ENCODE assay signal across 8 cellular contexts in genomic region chr3:9749333-9749662, GRCh38. TPM values are rescaled to one million over a fixed set of nuclear protein-coding genes. Genes with fewer than 3 reads are reported as not detected.
DNase-seq lines count a peak whose midpoint lies in the region; ATAC-seq and TF ChIP-seq lines count a peak whose summit lies in the region.

No MANE protein-coding gene starts in this region.

- peaks cover 31% of the 10 kb centered on the region for H3K4me1 Mint-ChIP-seq in CD14-positive monocyte

- H3K27me3 ChIP-seq in effector memory CD4-positive, alpha-beta T cell (replicated peaks; ENCODE audit: control insufficient read depth, insufficient read depth, low read length, poor library complexity, severe bottlenecking) = no peaks in the 10 kb centered on the region
- H3K27me3 ChIP-seq in neural cell (ENCODE audit: insufficient read depth, low read depth, low read length) = no peaks in the 10 kb centered on the region

- peaks cover 0 to 2% (median 0%) of the 10 kb centered on the region in 3 donors for H3K27me3 Mint-ChIP-seq in CD14-positive monocyte (ENCODE audit: low read depth in 3 of 3)

- no peak for TF ChIP-seq POLR2A in NB4 (IDR thresholded peaks at IDR 0.05; ENCODE audit: extremely low read depth, insufficient read length)

- no peaks in the 10 kb centered on the region for H3K9me2 ChIP-seq in neural cell (ENCODE audit: insufficient read depth, low read length)

- intact Hi-C loops in CD14-positive monocyte (cut with micrococcal nuclease) = loop anchor here in 1 of 2 donors (2.0 kb wide), 1 partner anchor 44 kb away; the partner anchor contains the start of genes ARPC4 and TADA3

- peak overlapping the region; percentile 80 for H3K9ac ChIP-seq in neural cell (ENCODE audit: low read length)

- peak overlapping the region; percentile 44 for H3K4me3 ChIP-seq in NB4 (ENCODE audit: low read depth, low read length)
- H3K4me3 ChIP-seq in effector memory CD4-positive, alpha-beta T cell (ENCODE audit: insufficient read depth, low read depth, low read length, poor library complexity, severe bottlenecking) = peak overlapping the region; percentile 67
- peak overlapping the region; percentile 89 for H3K4me3 ChIP-seq in neural cell (ENCODE audit: low read length)

- H3K4me3 Mint-ChIP-seq in CD14-positive monocyte = peak overlapping the region; percentile 90 to 98

- no peak for TF ChIP-seq RAD21 in neural cell (conservative IDR thresholded peaks at IDR 0.05)

- ATAC-seq in HG03039 (IDR thresholded peaks at IDR 0.05; ENCODE audit: unreplicated experiment) (no peak), HG02840 (IDR thresholded peaks at IDR 0.05; ENCODE audit: low FRiP score, unreplicated experiment) (no peak), HG02623 (IDR thresholded peaks at IDR 0.05; ENCODE audit: unreplicated experiment) (no peak)

- H3K4me1 ChIP-seq in effector memory CD4-positive, alpha-beta T cell (ENCODE audit: control insufficient read depth, insufficient read depth, low read length, poor library complexity, severe bottlenecking) = peaks cover 12% of the 10 kb centered on the region

- no peak for TF ChIP-seq EP300 in neural cell (conservative IDR thresholded peaks at IDR 0.05; ENCODE audit: poor library complexity, severe bottlenecking)

- TF ChIP-seq CTCF in CD14-positive monocyte (IDR thresholded peaks at IDR 0.05) = no peak
- TF ChIP-seq CTCF in NB4 (IDR thresholded peaks at IDR 0.05; ENCODE audit: low read depth, low read length) = no peak
- TF ChIP-seq CTCF in neural cell (IDR thresholded peaks at IDR 0.05; ENCODE audit: poor library complexity, severe bottlenecking) = no peak

- H2AFZ ChIP-seq in neural cell (ENCODE audit: low read depth, low read length) = peak overlapping the region; percentile 85

- H3K36me3 ChIP-seq in effector memory CD4-positive, alpha-beta T cell (ENCODE audit: control insufficient read depth, insufficient read depth, low read length) = peaks cover 41% of the 10 kb centered on the region
- peaks cover 4% of the 10 kb centered on the region for H3K36me3 ChIP-seq in neural cell (ENCODE audit: insufficient read depth, low read length)

- H3K4me2 ChIP-seq in neural cell (ENCODE audit: low read length) = peak overlapping the region; percentile 99

- peaks cover 18% of the 10 kb centered on the region for H3K79me2 ChIP-seq in neural cell (replicated peaks; ENCODE audit: insufficient read depth, low read length)

- no peak for DNase-seq in CD14-positive monocyte (ENCODE audit: low spot score)
- DNase-seq in NB4 (ENCODE audit: low read depth) = no peak
- no peak for DNase-seq in effector memory CD4-positive, alpha-beta T cell
- DNase-seq in SKM-1 treated with dmso at 0.1 percent for 144 hours (lab: John Stamatoyannopoulos, UW; ENCODE audit: unreplicated experiment) = no peak

- H3K27ac Mint-ChIP-seq in CD14-positive monocyte = peak overlapping the region; percentile 95 to 99 (median 96)

- H3K36me3 Mint-ChIP-seq in CD14-positive monocyte = peaks cover 60 to 77% of the 10 kb centered on the region in 2 donors

- H3K27ac ChIP-seq in effector memory CD4-positive, alpha-beta T cell (ENCODE audit: insufficient read depth, low read length, poor library complexity, severe bottlenecking) = peak overlapping the region; percentile 60
- H3K27ac ChIP-seq in neural cell (ENCODE audit: low read length) = peak overlapping the region; percentile 85

- no peaks in the 10 kb centered on the region for H4K20me1 ChIP-seq in neural cell (ENCODE audit: insufficient read depth)

- H3K9me3 Mint-ChIP-seq in CD14-positive monocyte = no peaks in the 10 kb centered on the region

- H3K9me3 ChIP-seq in effector memory CD4-positive, alpha-beta T cell (ENCODE audit: control insufficient read depth, low read length) = no peaks in the 10 kb centered on the region
- H3K9me3 ChIP-seq in neural cell (ENCODE audit: low read length) = no peaks in the 10 kb centered on the region

- peaks cover 4% of the 10 kb centered on the region for H3F3A ChIP-seq in neural cell (ENCODE audit: insufficient read depth, low read length, poor library complexity, severe bottlenecking)

TF ChIP-seq in neural cell, 6 proteins besides CTCF, POLR2A, EP300 and RAD21:
- no peak for TF ChIP-seq MXI1 (conservative IDR thresholded peaks at IDR 0.05; ENCODE audit: poor library complexity, severe bottlenecking)
- no peak for TF ChIP-seq SMC3 (conservative IDR thresholded peaks at IDR 0.05; ENCODE audit: poor library complexity)
- TF ChIP-seq POLR2AphosphoS5 (IDR thresholded peaks at IDR 0.05) = no peak
- TF ChIP-seq TAF1 (IDR thresholded peaks at IDR 0.05; ENCODE audit: low read depth) = no peak
- TF ChIP-seq, protein P1, sequence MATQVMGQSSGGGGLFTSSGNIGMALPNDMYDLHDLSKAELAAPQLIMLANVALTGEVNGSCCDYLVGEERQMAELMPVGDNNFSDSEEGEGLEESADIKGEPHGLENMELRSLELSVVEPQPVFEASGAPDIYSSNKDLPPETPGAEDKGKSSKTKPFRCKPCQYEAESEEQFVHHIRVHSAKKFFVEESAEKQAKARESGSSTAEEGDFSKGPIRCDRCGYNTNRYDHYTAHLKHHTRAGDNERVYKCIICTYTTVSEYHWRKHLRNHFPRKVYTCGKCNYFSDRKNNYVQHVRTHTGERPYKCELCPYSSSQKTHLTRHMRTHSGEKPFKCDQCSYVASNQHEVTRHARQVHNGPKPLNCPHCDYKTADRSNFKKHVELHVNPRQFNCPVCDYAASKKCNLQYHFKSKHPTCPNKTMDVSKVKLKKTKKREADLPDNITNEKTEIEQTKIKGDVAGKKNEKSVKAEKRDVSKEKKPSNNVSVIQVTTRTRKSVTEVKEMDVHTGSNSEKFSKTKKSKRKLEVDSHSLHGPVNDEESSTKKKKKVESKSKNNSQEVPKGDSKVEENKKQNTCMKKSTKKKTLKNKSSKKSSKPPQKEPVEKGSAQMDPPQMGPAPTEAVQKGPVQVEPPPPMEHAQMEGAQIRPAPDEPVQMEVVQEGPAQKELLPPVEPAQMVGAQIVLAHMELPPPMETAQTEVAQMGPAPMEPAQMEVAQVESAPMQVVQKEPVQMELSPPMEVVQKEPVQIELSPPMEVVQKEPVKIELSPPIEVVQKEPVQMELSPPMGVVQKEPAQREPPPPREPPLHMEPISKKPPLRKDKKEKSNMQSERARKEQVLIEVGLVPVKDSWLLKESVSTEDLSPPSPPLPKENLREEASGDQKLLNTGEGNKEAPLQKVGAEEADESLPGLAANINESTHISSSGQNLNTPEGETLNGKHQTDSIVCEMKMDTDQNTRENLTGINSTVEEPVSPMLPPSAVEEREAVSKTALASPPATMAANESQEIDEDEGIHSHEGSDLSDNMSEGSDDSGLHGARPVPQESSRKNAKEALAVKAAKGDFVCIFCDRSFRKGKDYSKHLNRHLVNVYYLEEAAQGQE (IDR thresholded peaks at IDR 0.05; ENCODE audit: borderline replicate concordance) = no peak
- TF ChIP-seq EZH2 (IDR thresholded peaks at IDR 0.05; ENCODE audit: borderline replicate concordance, insufficient read depth, low read length, poor library complexity, severe bottlenecking) = no peak

RNA-seq across cellular contexts. Expression of gene OGG1, which starts 0.5 kb away (rescaled TPM):
- polyA plus RNA-seq in CD14-positive monocyte = 10 to 100 TPM; 17.4 to 20.5 TPM
- 34.4 and 40.3 TPM in 2 replicates for polyA plus RNA-seq in neural cell
- 60.5 and 73.5 TPM in 2 replicates for polyA minus RNA-seq in neural cell

RNA-seq across cellular contexts. Expression of gene BRPF1, which starts 17.8 kb away (rescaled TPM):
- polyA plus RNA-seq in CD14-positive monocyte (10 to 100 TPM in 1 of 2 donors, 1 to 10 TPM in 1; 5.1 to 10.4 TPM), neural cell (14.9 and 18.0 TPM in 2 replicates)
- polyA minus RNA-seq in neural cell = 30.0 and 30.9 TPM in 2 replicates

RNA-seq across cellular contexts. Expression of gene CAMK1, which starts 20.4 kb away (rescaled TPM):
- 100 to 1,000 TPM; 118 to 137 TPM for polyA plus RNA-seq in CD14-positive monocyte
- 18.7 and 21.3 TPM in 2 replicates for polyA plus RNA-seq in neural cell
- 6.1 and 12.4 TPM in 2 replicates for polyA minus RNA-seq in neural cell

RNA-seq across cellular contexts. Expression of gene TADA3, which starts 43.0 kb away (rescaled TPM):
- polyA plus RNA-seq in CD14-positive monocyte = 10 to 100 TPM; 36.1 to 46.9 TPM
- polyA plus RNA-seq in neural cell = 55.4 and 64.0 TPM in 2 replicates
- 36.5 and 39.1 TPM in 2 replicates for polyA minus RNA-seq in neural cell

RNA-seq across cellular contexts. Expression of gene ARPC4, which starts 43.6 kb away (rescaled TPM):
- polyA plus RNA-seq in CD14-positive monocyte (100 to 1,000 TPM; 389 to 390 TPM), neural cell (179 and 188 TPM in 2 replicates)
- polyA minus RNA-seq in neural cell = 133 and 144 TPM in 2 replicates
